18 cellular contexts compared by ENCODE assay signal in the genomic region with DNA sequence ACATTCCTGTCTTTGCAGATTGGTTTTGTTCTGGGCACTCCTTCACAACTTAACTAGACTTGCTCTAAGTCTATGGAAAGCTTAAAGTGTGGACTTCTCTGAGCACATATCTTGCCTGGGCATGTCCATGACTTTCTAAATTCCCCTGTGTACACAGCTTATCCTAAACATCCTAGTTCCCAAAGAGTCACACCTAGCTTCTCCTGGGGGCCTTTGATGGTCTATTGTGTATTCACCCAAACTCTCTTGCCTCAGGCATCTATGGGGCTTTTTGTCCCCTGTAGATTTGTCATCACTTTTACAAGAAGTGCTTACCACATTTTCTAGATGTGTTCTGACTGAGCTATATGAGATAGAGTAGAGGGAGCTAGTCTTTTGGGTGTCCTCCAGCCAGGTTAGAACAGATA. TPM values are rescaled to one million over a fixed set of nuclear protein-coding genes. Genes with fewer than 3 reads are reported as not detected.
DNase-seq lines count a peak whose midpoint lies in the region; ATAC-seq, FAIRE-seq and TF ChIP-seq lines count a peak whose summit lies in the region.
"Had no signal": no experiment of that assay in that cellular context is flagged by ENCODE, and none has a peak within 500 bp of the region (broad histone marks: within the 10 kb centered on the region; RNA-seq: fewer than 3 reads in every experiment).

No MANE protein-coding gene starts in this region.

- H2AFZ ChIP-seq in keratinocyte (ENCODE audit: control insufficient read depth, low read length) = peak overlapping the region; percentile 20
- H2AFZ ChIP-seq: parathyroid adenoma had no signal

- no peaks in the 10 kb centered on the region for H3K9me3 Mint-ChIP-seq in Caco-2 (ENCODE audit: unreplicated experiment)
- H3K9me3 Mint-ChIP-seq in activated CD4-positive, alpha-beta memory T cell treated with anti-CD3 and anti-CD28 coated beads for 36 hours = no peaks in the 10 kb centered on the region
- H3K9me3 Mint-ChIP-seq: activated T-cell treated with anti-CD3 and anti-CD28 coated beads, Interleukin-2, amount 50 U/mL, for 4 hours had no signal

- H3K9me1 ChIP-seq in keratinocyte (ENCODE audit: control insufficient read depth, extremely low read depth, insufficient read depth, low read length) = no peaks in the 10 kb centered on the region

- H3K27ac Mint-ChIP-seq in Caco-2 (ENCODE audit: unreplicated experiment) = peak overlapping the region; percentile 8
- H3K27ac Mint-ChIP-seq in activated CD4-positive, alpha-beta memory T cell treated with anti-CD3 and anti-CD28 coated beads for 36 hours = no peak overlapping the region

- POLR2A ChIA-PET in Caco-2 (lab: Charles Lee) = interaction anchor here (1.1 to 1.2 kb wide), 2 partner anchors 11 to 12 kb away, joined by 3 to 10 read pairs; a partner anchor contains a TSS
- POLR2A ChIA-PET in HEK293 (lab: Yijun Ruan, JAX) = no interaction called here
- POLR2A ChIA-PET in activated CD4-positive, alpha-beta memory T cell treated with anti-CD3 and anti-CD28 coated beads for 36 hours (lab: Charles Lee) = no interaction called here

- no TSS peak for BruUV-seq in Caco-2 (replicated peaks; lab: Mats Ljungman, UMichigan)

- intact Hi-C loops in Caco-2 (cut with micrococcal nuclease; ENCODE audit: unreplicated experiment) = loop anchor here (1.0 to 2.0 kb wide), 2 partner anchors 12 to 42 kb away; a partner anchor contains a TSS
- intact Hi-C loops in activated CD4-positive, alpha-beta memory T cell treated with anti-CD3 and anti-CD28 coated beads for 36 hours (cut with micrococcal nuclease) = no loop called here

- H3K36me3 ChIP-seq in Caco-2 (ENCODE audit: control insufficient read depth, insufficient read depth, low read length) (no peaks in the 10 kb centered on the region), HEK293 (ENCODE audit: control insufficient read depth in 2 of 2, insufficient read depth in 1 of 2, low read length in 2 of 2) (no peaks in the 10 kb centered on the region), keratinocyte (ENCODE audit: control insufficient read depth in 2 of 2, extremely low read depth in 1 of 2, insufficient read depth in 2 of 2, low read length in 2 of 2) (no peaks in the 10 kb centered on the region), MG63 (no peaks in the 10 kb centered on the region)
- H3K36me3 ChIP-seq: cardiac muscle cell had no signal

- H3K9ac ChIP-seq in keratinocyte (ENCODE audit: control insufficient read depth, extremely low read depth, insufficient read depth, low read length) = peak overlapping the region; percentile 60
- H3K9ac ChIP-seq: parathyroid adenoma had no signal

- H3K4me1 Mint-ChIP-seq in Caco-2 (ENCODE audit: low read depth, unreplicated experiment) = peaks cover 33% of the 10 kb centered on the region
- no peaks in the 10 kb centered on the region for H3K4me1 Mint-ChIP-seq in activated CD4-positive, alpha-beta memory T cell treated with anti-CD3 and anti-CD28 coated beads for 36 hours (ENCODE audit: low read depth)

- H3K79me2 ChIP-seq in keratinocyte (ENCODE audit: control insufficient read depth, insufficient read depth, low read length) = no peaks in the 10 kb centered on the region
- H3K79me2 ChIP-seq: parathyroid adenoma had no signal

- FAIRE-seq in keratinocyte (lab: Jason Lieb, UNC) = no peak
- FAIRE-seq: TTC549 had no signal

- DNase-seq in Caco-2 (peak; percentile 54 to 72), astrocyte of the hippocampus (ENCODE audit: low read depth, low spot score) (peak; percentile 57), keratinocyte (ENCODE audit: low read depth, low spot score) (peak; percentile 96), MG63 (no peak), SKM-1 treated with dmso at 0.1 percent for 144 hours (lab: John Stamatoyannopoulos, UW; ENCODE audit: unreplicated experiment) (no peak)
- DNase-seq in activated CD4-positive, alpha-beta memory T cell treated with anti-CD3 and anti-CD28 coated beads for 36 hours = no peak
- DNase-seq: activated CD4-positive, alpha-beta T cell treated with anti-CD3 and anti-CD28 coated beads, Interleukin-2, amount 50 U/mL, for 1 hour; activated T-cell treated with anti-CD3 and anti-CD28 coated beads, Interleukin-2, amount 50 U/mL, for 4 hours; KG1; NCI-H1105 treated with DMSO at 0.1 percent for 48 hours; NCI-H2171 treated with DMSO at 0.1 percent for 48 hours; stimulated activated CD4-positive, alpha-beta T cell treated with anti-CD3 and anti-CD28 coated beads, Interleukin-4, amount 100 ng/mL, for 4 hours had no signal

- CTCF ChIA-PET in Caco-2 (lab: Charles Lee) = interaction anchor here (0.8 to 1.8 kb wide), 5 partner anchors 11 to 42 kb away, joined by 3 to 9 read pairs (median 4); a partner anchor contains a TSS
- CTCF ChIA-PET in HEK293 (lab: Yijun Ruan, JAX) = interaction anchor here (0.6 kb wide), 1 partner anchor 399 kb away, joined by 3 read pairs; no protein-coding TSS in a partner anchor
- CTCF ChIA-PET in activated CD4-positive, alpha-beta memory T cell treated with anti-CD3 and anti-CD28 coated beads for 36 hours (lab: Charles Lee) = no interaction called here

- no peak for ATAC-seq in GM21737 (IDR thresholded peaks at IDR 0.05; ENCODE audit: unreplicated experiment)
- ATAC-seq: activated T-cell treated with anti-CD3 and anti-CD28 coated beads, Interleukin-2, amount 50 U/mL, for 4 hours had no signal

- H3K27ac ChIP-seq in HEK293 (ENCODE audit: extremely low read depth, low read depth, low read length) = 0 out of 2 replicates have a peak overlapping the region, but pooled peaks have one; percentile 17
- peak overlapping the region; percentile 81 for H3K27ac ChIP-seq in keratinocyte (ENCODE audit: control insufficient read depth, insufficient read depth, low read length)
- H3K27ac ChIP-seq: cardiac muscle cell, parathyroid adenoma had no signal

- no peak overlapping the region for H3K4me3 Mint-ChIP-seq in Caco-2 (ENCODE audit: unreplicated experiment)
- H3K4me3 Mint-ChIP-seq in activated CD4-positive, alpha-beta memory T cell treated with anti-CD3 and anti-CD28 coated beads for 36 hours = no peak overlapping the region
- H3K4me3 Mint-ChIP-seq: activated T-cell treated with anti-CD3 and anti-CD28 coated beads, Interleukin-2, amount 50 U/mL, for 4 hours had no signal

- H3K4me2 ChIP-seq in keratinocyte (ENCODE audit: control insufficient read depth, extremely low read depth, insufficient read depth, low read depth, low read length) = peak overlapping the region; percentile 86

- H3K36me3 Mint-ChIP-seq in Caco-2 (ENCODE audit: insufficient read depth, unreplicated experiment) = no peaks in the 10 kb centered on the region
- no peaks in the 10 kb centered on the region for H3K36me3 Mint-ChIP-seq in activated CD4-positive, alpha-beta memory T cell treated with anti-CD3 and anti-CD28 coated beads for 36 hours

- H3K9me3 ChIP-seq in Caco-2 = no peaks in the 10 kb centered on the region
- H3K9me3 ChIP-seq in HEK293 (ENCODE audit: control insufficient read depth, insufficient read depth, low read depth, low read length) = no peaks in the 10 kb centered on the region
- H3K9me3 ChIP-seq in keratinocyte (ENCODE audit: control insufficient read depth, low read depth, low read length) = no peaks in the 10 kb centered on the region
- H3K9me3 ChIP-seq in MG63 = no peaks in the 10 kb centered on the region

- H3K4me3 ChIP-seq in Caco-2 (ENCODE audit: low read depth, low read length) (no peak overlapping the region), HEK293 (ENCODE audit: low read depth, low read length) (no peak overlapping the region), keratinocyte (ENCODE audit: control insufficient read depth in 2 of 3, extremely low read depth in 1 of 3, insufficient read depth in 2 of 3, low read depth in 1 of 3, low read length in 3 of 3) (peak overlapping the region in 2 of 3 experiments; percentile 36 to 43), MG63 (no peak overlapping the region)
- H3K4me3 ChIP-seq: cardiac muscle cell had no signal

- H3K4me1 ChIP-seq in Caco-2 = peaks cover 33% of the 10 kb centered on the region
- no peaks in the 10 kb centered on the region for H3K4me1 ChIP-seq in HEK293 (ENCODE audit: control insufficient read depth, insufficient read depth, low read length)
- H3K4me1 ChIP-seq in keratinocyte (ENCODE audit: control insufficient read depth, extremely low read depth, insufficient read depth, low read length) = peaks cover 24% of the 10 kb centered on the region
- H3K4me1 ChIP-seq: parathyroid adenoma had no signal

- H3K27me3 ChIP-seq in Caco-2 (replicated peaks; ENCODE audit: control insufficient read depth, insufficient read depth, low read length) = no peaks in the 10 kb centered on the region
- H3K27me3 ChIP-seq in keratinocyte (ENCODE audit: control insufficient read depth, extremely low read depth, insufficient read depth, low read length) = no peaks in the 10 kb centered on the region
- H3K27me3 ChIP-seq in MG63 = peaks cover 3% of the 10 kb centered on the region; the same call in 1 of the 2 replicates

- TF ChIP-seq CTCF in Caco-2 (IDR thresholded peaks at IDR 0.05; ENCODE audit: insufficient read depth in 1 of 2, low read depth in 1 of 2, low read length in 1 of 2, severe bottlenecking in 1 of 2, unreplicated experiment in 1 of 2) = no peak
- no peak for TF ChIP-seq CTCF in HEK293 (tag by site-specific recombination; IDR thresholded peaks at IDR 0.05)
- no peak for TF ChIP-seq CTCF in keratinocyte (optimal IDR thresholded peaks at IDR 0.05 in 1 of 3, IDR thresholded peaks at IDR 0.05 in 1 of 3, conservative IDR thresholded peaks at IDR 0.05 in 1 of 3; ENCODE audit: extremely low read depth in 1 of 3, insufficient read depth in 2 of 3, low read length in 3 of 3)

- no peaks in the 10 kb centered on the region for H3K27me3 Mint-ChIP-seq in Caco-2 (ENCODE audit: insufficient read depth, unreplicated experiment)
- H3K27me3 Mint-ChIP-seq in activated CD4-positive, alpha-beta memory T cell treated with anti-CD3 and anti-CD28 coated beads for 36 hours = peaks cover 31% of the 10 kb centered on the region

- dilution Hi-C loops in keratinocyte (cut with MboI; ENCODE audit: extremely low pct_ligation_motif_present, low sequenced_read_pairs) = no loop called here

- H4K20me1 ChIP-seq in keratinocyte (ENCODE audit: control insufficient read depth, extremely low read depth, insufficient read depth, low read length) = no peaks in the 10 kb centered on the region

RNA-seq across cellular contexts. Expression of a gene that starts 12.2 kb away (rescaled TPM):
- 5.6 and 8.7 TPM in 2 replicates for total RNA-seq in Caco-2 (2022)
- polyA plus RNA-seq in keratinocyte = 1.2 to 1.4 TPM (median 1.4 TPM) in 3 replicates
- polyA plus RNA-seq in keratinocyte (2011; ENCODE audit: low read depth) = 0.10 TPM
- 0.67 and 0.83 TPM in 2 replicates for polyA plus RNA-seq in keratinocyte (2011; cell fraction: cytosol; rRNA removed)
- 0.57 and 0.61 TPM in 2 replicates for polyA plus RNA-seq in keratinocyte (2011; cell fraction: nucleus; rRNA removed)
- 0.79 and 1.1 TPM in 2 replicates for polyA plus RNA-seq in keratinocyte (2012; ENCODE audit: low replicate concordance)
- 1.2 to 3.1 TPM (median 1.8 TPM) in 3 replicates for polyA minus RNA-seq in keratinocyte
- polyA minus RNA-seq in keratinocyte (2011; cell fraction: cytosol; rRNA and poly(A)+ RNA removed) = 1.3 TPM
- 0.31 and 0.32 TPM in 2 replicates for polyA minus RNA-seq in keratinocyte (2011; cell fraction: nucleus; rRNA and poly(A)+ RNA removed)
- total RNA-seq in MG63 (2014; rRNA removed; shearing (Covaris generic); ENCODE audit: low replicate concordance) = 0.07 TPM in 1 of 2 replicates, not detected in the other
- total RNA-seq in activated CD4-positive, alpha-beta memory T cell treated with anti-CD3 and anti-CD28 coated beads for 36 hours = under 1 TPM; 0.27 to 0.38 TPM

RNA-seq across cellular contexts. Expression of a gene that starts 48.2 kb away (rescaled TPM):
- total RNA-seq in Caco-2 (2022) = not detected in 2 replicates
- polyA plus RNA-seq in keratinocyte = not detected in 3 replicates
- polyA plus RNA-seq in keratinocyte (2011; ENCODE audit: low read depth) = not detected
- polyA plus RNA-seq in keratinocyte (2011; cell fraction: cytosol; rRNA removed) = not detected in 2 replicates
- not detected in 2 replicates for polyA plus RNA-seq in keratinocyte (2011; cell fraction: nucleus; rRNA removed)
- not detected in 2 replicates for polyA plus RNA-seq in keratinocyte (2012; ENCODE audit: low replicate concordance)
- polyA minus RNA-seq in keratinocyte = not detected in 3 replicates
- polyA minus RNA-seq in keratinocyte (2011; cell fraction: cytosol; rRNA and poly(A)+ RNA removed) = not detected
- polyA minus RNA-seq in keratinocyte (2011; cell fraction: nucleus; rRNA and poly(A)+ RNA removed) = not detected in 2 replicates
- total RNA-seq in MG63 (2014; rRNA removed; shearing (Covaris generic); ENCODE audit: low replicate concordance) = not detected in 2 replicates
- not detected for total RNA-seq in activated CD4-positive, alpha-beta memory T cell treated with anti-CD3 and anti-CD28 coated beads for 36 hours
- total RNA-seq: activated T-cell treated with anti-CD3 and anti-CD28 coated beads, Interleukin-2, amount 50 U/mL, for 4 hours; cardiac muscle cell; skeletal muscle tissue had no signal
- polyA plus RNA-seq: cardiac muscle cell had no signal

Comparison
In these comparisons a context has a peak if more than half of its experiments do, and no peak if none do; other contexts are left out.
1. DNase-seq: peak in Caco-2 (2 of 2), astrocyte of the hippocampus (single experiment) and keratinocyte (single experiment); none in MG63 (single experiment), activated CD4-positive, alpha-beta memory T cell treated with anti-CD3 and anti-CD28 coated beads for 36 hours (single experiment) and SKM-1 treated with dmso at 0.1 percent for 144 hours (single experiment).
2. H3K4me3 ChIP-seq: peak in keratinocyte (2 of 3); none in Caco-2 (single experiment), HEK293 (single experiment) and MG63 (single experiment).